Comparison of ENCODE assay signal across 1 cellular context in the genomic region with DNA sequence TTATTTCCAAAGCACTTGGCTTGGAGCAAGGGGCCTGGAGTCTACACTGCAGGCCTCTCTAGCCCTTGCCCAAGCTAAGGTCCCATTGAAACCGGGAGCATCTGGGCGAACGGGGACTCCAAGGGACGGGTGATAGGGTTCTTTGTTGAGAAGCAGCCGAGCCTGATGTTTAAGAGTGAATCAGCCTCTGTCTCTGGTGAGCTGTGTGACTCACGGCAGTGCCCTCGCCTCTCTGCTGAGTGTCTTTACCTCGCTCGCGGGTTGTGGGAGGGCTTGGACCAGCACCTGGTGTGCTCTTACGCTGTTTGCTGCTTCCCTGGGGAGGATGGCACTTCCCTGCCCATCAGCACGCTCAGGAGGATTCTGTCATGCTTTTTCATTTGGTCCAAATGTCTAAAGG.
TF ChIP-seq lines count a peak whose summit lies in the region.

No MANE protein-coding gene starts in this region.

TF ChIP-seq in GM12878, 131 proteins besides CTCF, POLR2A, EP300 and RAD21:
- TF ChIP-seq RCOR1 (conservative IDR thresholded peaks at IDR 0.05; ENCODE audit: low read depth, low read length): no peak
- TF ChIP-seq TCF7 (IDR thresholded peaks at IDR 0.05; ENCODE audit: borderline replicate concordance): no peak
- TF ChIP-seq SMARCA5 (IDR thresholded peaks at IDR 0.05): no peak
- TF ChIP-seq, protein P1, sequence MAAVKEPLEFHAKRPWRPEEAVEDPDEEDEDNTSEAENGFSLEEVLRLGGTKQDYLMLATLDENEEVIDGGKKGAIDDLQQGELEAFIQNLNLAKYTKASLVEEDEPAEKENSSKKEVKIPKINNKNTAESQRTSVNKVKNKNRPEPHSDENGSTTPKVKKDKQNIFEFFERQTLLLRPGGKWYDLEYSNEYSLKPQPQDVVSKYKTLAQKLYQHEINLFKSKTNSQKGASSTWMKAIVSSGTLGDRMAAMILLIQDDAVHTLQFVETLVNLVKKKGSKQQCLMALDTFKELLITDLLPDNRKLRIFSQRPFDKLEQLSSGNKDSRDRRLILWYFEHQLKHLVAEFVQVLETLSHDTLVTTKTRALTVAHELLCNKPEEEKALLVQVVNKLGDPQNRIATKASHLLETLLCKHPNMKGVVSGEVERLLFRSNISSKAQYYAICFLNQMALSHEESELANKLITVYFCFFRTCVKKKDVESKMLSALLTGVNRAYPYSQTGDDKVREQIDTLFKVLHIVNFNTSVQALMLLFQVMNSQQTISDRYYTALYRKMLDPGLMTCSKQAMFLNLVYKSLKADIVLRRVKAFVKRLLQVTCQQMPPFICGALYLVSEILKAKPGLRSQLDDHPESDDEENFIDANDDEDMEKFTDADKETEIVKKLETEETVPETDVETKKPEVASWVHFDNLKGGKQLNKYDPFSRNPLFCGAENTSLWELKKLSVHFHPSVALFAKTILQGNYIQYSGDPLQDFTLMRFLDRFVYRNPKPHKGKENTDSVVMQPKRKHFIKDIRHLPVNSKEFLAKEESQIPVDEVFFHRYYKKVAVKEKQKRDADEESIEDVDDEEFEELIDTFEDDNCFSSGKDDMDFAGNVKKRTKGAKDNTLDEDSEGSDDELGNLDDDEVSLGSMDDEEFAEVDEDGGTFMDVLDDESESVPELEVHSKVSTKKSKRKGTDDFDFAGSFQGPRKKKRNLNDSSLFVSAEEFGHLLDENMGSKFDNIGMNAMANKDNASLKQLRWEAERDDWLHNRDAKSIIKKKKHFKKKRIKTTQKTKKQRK (IDR thresholded peaks at IDR 0.05; ENCODE audit: low read depth, low read length): no peak
- no peak for TF ChIP-seq TARDBP (IDR thresholded peaks at IDR 0.05; ENCODE audit: borderline replicate concordance)
- no peak for TF ChIP-seq NR2C1 (IDR thresholded peaks at IDR 0.05)
